ENCODE assay signal across 1 cellular context in the genomic region with DNA sequence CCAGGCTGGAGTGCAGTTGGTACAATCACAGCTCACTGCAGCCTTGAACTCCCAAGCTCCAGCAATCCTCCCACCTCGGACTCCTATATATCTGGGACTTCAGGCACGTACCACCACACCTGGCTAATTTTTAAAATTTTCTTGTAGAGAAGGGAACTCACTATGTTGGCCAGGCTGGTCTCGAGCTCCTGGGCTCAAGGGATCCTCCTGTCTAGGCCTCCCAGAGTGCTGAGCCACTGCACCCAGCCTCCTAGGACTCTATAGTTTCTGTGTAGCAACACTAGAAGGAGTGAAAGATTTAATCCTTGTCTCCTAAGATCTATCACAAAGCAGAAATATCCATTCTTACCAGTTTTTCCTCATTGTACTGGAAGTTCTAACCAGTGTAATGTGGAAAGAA.
TF ChIP-seq lines count a peak whose summit lies in the region.

No MANE protein-coding gene starts in this region.

TF ChIP-seq in HepG2, 621 proteins besides CTCF, POLR2A, EP300 and RAD21:
- no peak for TF ChIP-seq GTF3A (CRISPR knock-in tag; conservative IDR thresholded peaks at IDR 0.05)
- TF ChIP-seq, protein P1, sequence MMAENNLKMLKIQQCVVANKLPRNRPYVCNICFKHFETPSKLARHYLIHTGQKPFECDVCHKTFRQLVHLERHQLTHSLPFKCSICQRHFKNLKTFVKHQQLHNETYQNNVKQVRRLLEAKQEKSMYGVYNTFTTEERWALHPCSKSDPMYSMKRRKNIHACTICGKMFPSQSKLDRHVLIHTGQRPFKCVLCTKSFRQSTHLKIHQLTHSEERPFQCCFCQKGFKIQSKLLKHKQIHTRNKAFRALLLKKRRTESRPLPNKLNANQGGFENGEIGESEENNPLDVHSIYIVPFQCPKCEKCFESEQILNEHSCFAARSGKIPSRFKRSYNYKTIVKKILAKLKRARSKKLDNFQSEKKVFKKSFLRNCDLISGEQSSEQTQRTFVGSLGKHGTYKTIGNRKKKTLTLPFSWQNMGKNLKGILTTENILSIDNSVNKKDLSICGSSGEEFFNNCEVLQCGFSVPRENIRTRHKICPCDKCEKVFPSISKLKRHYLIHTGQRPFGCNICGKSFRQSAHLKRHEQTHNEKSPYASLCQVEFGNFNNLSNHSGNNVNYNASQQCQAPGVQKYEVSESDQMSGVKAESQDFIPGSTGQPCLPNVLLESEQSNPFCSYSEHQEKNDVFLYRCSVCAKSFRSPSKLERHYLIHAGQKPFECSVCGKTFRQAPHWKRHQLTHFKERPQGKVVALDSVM (CRISPR knock-in tag; IDR thresholded peaks at IDR 0.05): peak; percentile 55; the same call in 1 of the 2 replicates
- peak; percentile 52; the same call in 1 of the 2 replicates for TF ChIP-seq ZNF121 (CRISPR knock-in tag; IDR thresholded peaks at IDR 0.05)
